In the genomic region with DNA sequence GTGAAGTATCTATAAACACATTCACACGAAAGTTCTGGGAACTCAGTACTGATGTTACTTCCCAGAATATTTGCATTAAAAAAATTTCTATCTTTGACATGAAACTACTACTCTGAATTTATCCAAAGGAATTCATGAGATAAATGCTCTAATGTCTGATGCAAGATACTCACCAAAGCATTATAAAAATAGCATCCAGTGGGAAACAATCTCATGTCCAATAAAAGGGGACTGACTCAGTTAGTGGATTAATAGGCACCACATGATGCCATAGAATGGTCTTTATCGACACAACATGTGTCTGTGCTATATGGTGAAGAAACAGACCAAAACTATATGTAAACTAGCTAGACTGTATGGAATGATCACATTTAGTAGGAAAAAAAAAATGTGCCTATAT, we compare ENCODE assay signal across 17 cellular contexts. TPM values are rescaled to one million over a fixed set of nuclear protein-coding genes. Genes with fewer than 3 reads are reported as not detected.
DNase-seq lines count a peak whose midpoint lies in the region; ATAC-seq and TF ChIP-seq lines count a peak whose summit lies in the region.
"Had no signal": no experiment of that assay in that cellular context is flagged by ENCODE, and none has a peak within 500 bp of the region (broad histone marks: within the 10 kb centered on the region; RNA-seq: fewer than 3 reads in every experiment).

No MANE protein-coding gene starts in this region.

- H3K27ac ChIP-seq in brain microvascular endothelial cell (peak overlapping the region; percentile 74), hepatocyte (peak overlapping the region; percentile 63)
- H3K27ac ChIP-seq: C4-2B had no signal

- no peak overlapping the region for H3K4me3 ChIP-seq in brain microvascular endothelial cell (ENCODE audit: low read depth, low read length)
- no peak overlapping the region for H3K4me3 ChIP-seq in hepatocyte
- H3K4me3 ChIP-seq: GM12878 had no signal

- H3K4me2 ChIP-seq in hepatocyte: no peak overlapping the region

- DNase-seq in GM04504 (ENCODE audit: low read depth): peak; percentile 35
- DNase-seq in brain microvascular endothelial cell: no peak
- DNase-seq in hepatocyte (ENCODE audit: low spot score): no peak
- no peak for DNase-seq in T-cell
- DNase-seq in activated T-helper 1 cell treated with anti-CD3 and anti-CD28 coated beads, Interleukin-12 subunit alpha, Interleukin-12 subunit beta, Interleukin-2, Interleukin-4 antibody, amounts not matched to agents 30 ng/mL and 10 ng/mL and 1 ng/mL, durations not matched to agents 14 hours and 24 hours and 36 hours (ENCODE audit: low spot score): no peak
- no peak for DNase-seq in activated CD8-positive, alpha-beta memory T cell treated with anti-CD3 and anti-CD28 coated beads for 24 hours
- DNase-seq: COR-L47, DMS153, HCEC 1CT, Kasumi-1, NCI-H2029, NCI-H2171 treated with DMSO at 0.1 percent for 48 hours, NCI-H524, SHP77 had no signal

- intact Hi-C loops in activated T-helper 1 cell treated with anti-CD3 and anti-CD28 coated beads, Interleukin-12 subunit alpha, Interleukin-12 subunit beta, Interleukin-2, Interleukin-4 antibody, amounts not matched to agents 30 ng/mL and 10 ng/mL and 1 ng/mL, durations not matched to agents 14 hours and 24 hours and 36 hours (cut with micrococcal nuclease): no loop called here

- no peaks in the 10 kb centered on the region for H3K9me2 ChIP-seq in hepatocyte (replicated peaks; ENCODE audit: insufficient read depth)

- WGBS in hepatocyte (ENCODE audit: low lambda C conversion rate, missing lambda C conversion rate): 74% methylated on average over 2 of the region's 2 CpGs

- no peaks in the 10 kb centered on the region for H3K9me3 Mint-ChIP-seq in T-cell
- no peaks in the 10 kb centered on the region for H3K9me3 Mint-ChIP-seq in activated T-helper 1 cell treated with anti-CD3 and anti-CD28 coated beads, Interleukin-12 subunit alpha, Interleukin-12 subunit beta, Interleukin-2, Interleukin-4 antibody, amounts not matched to agents 30 ng/mL and 10 ng/mL and 1 ng/mL, durations not matched to agents 14 hours and 24 hours and 36 hours

- H3K4me1 ChIP-seq in hepatocyte (ENCODE audit: insufficient read depth): peaks cover 30% of the 10 kb centered on the region

- no peak overlapping the region for H3K4me3 Mint-ChIP-seq in T-cell
- H3K4me3 Mint-ChIP-seq in activated T-helper 1 cell treated with anti-CD3 and anti-CD28 coated beads, Interleukin-12 subunit alpha, Interleukin-12 subunit beta, Interleukin-2, Interleukin-4 antibody, amounts not matched to agents 30 ng/mL and 10 ng/mL and 1 ng/mL, durations not matched to agents 14 hours and 24 hours and 36 hours: no peak overlapping the region

- H3K79me2 ChIP-seq in hepatocyte: no peaks in the 10 kb centered on the region

- no peak for ATAC-seq in T-cell (replicated peaks in 1 of 4)
- ATAC-seq in GM21528 (IDR thresholded peaks at IDR 0.05; ENCODE audit: low FRiP score, unreplicated experiment): no peak
- ATAC-seq: GM12878 had no signal

- H3K27me3 ChIP-seq in brain microvascular endothelial cell (replicated peaks): no peaks in the 10 kb centered on the region
- H3K27me3 ChIP-seq in hepatocyte: no peaks in the 10 kb centered on the region

- H3K27me3 Mint-ChIP-seq in T-cell: peaks cover 12 to 17% of the 10 kb centered on the region in 2 donors
- peaks cover 33% of the 10 kb centered on the region for H3K27me3 Mint-ChIP-seq in activated T-helper 1 cell treated with anti-CD3 and anti-CD28 coated beads, Interleukin-12 subunit alpha, Interleukin-12 subunit beta, Interleukin-2, Interleukin-4 antibody, amounts not matched to agents 30 ng/mL and 10 ng/mL and 1 ng/mL, durations not matched to agents 14 hours and 24 hours and 36 hours (ENCODE audit: insufficient read depth)

- CTCF ChIA-PET in T-cell (lab: Charles Lee): no interaction called here

- no peaks in the 10 kb centered on the region for H3K4me1 Mint-ChIP-seq in T-cell
- no peaks in the 10 kb centered on the region for H3K4me1 Mint-ChIP-seq in activated T-helper 1 cell treated with anti-CD3 and anti-CD28 coated beads, Interleukin-12 subunit alpha, Interleukin-12 subunit beta, Interleukin-2, Interleukin-4 antibody, amounts not matched to agents 30 ng/mL and 10 ng/mL and 1 ng/mL, durations not matched to agents 14 hours and 24 hours and 36 hours (ENCODE audit: low read depth)

- no peaks in the 10 kb centered on the region for H3K9me3 ChIP-seq in hepatocyte (ENCODE audit: low read depth)

- POLR2A ChIA-PET in T-cell (lab: Charles Lee): no interaction called here

- no peak for TF ChIP-seq CTCF in brain microvascular endothelial cell (IDR thresholded peaks at IDR 0.05; ENCODE audit: low read depth, low read length, missing control alignments)
- no peak for TF ChIP-seq CTCF in hepatocyte (IDR thresholded peaks at IDR 0.05; ENCODE audit: poor library complexity)

- H3K27ac Mint-ChIP-seq in T-cell: no peak overlapping the region
- no peak overlapping the region for H3K27ac Mint-ChIP-seq in activated T-helper 1 cell treated with anti-CD3 and anti-CD28 coated beads, Interleukin-12 subunit alpha, Interleukin-12 subunit beta, Interleukin-2, Interleukin-4 antibody, amounts not matched to agents 30 ng/mL and 10 ng/mL and 1 ng/mL, durations not matched to agents 14 hours and 24 hours and 36 hours

- H3K36me3 ChIP-seq in brain microvascular endothelial cell (replicated peaks) (no peaks in the 10 kb centered on the region), hepatocyte (replicated peaks; ENCODE audit: insufficient read depth, low read depth) (no peaks in the 10 kb centered on the region)

- no peak overlapping the region for H2AFZ ChIP-seq in hepatocyte

- no peaks in the 10 kb centered on the region for H3K36me3 Mint-ChIP-seq in T-cell
- H3K36me3 Mint-ChIP-seq in activated T-helper 1 cell treated with anti-CD3 and anti-CD28 coated beads, Interleukin-12 subunit alpha, Interleukin-12 subunit beta, Interleukin-2, Interleukin-4 antibody, amounts not matched to agents 30 ng/mL and 10 ng/mL and 1 ng/mL, durations not matched to agents 14 hours and 24 hours and 36 hours (ENCODE audit: low read depth): no peaks in the 10 kb centered on the region

- in situ Hi-C loops in brain microvascular endothelial cell (cut with HindIII; ENCODE audit: low pct_ligation_motif_present, low sequenced_read_pairs): no loop called here

- H4K20me1 ChIP-seq in hepatocyte (ENCODE audit: insufficient read depth, poor library complexity, severe bottlenecking): no peaks in the 10 kb centered on the region

RNA-seq across cellular contexts. Expression of gene LAMA3, which starts 33.9 kb away (rescaled TPM):
- total RNA-seq in hepatocyte (52.1 and 63.3 TPM in 2 replicates), T-cell (under 1 TPM in 3 of 5 donors, not detected in 2; 0.20 to 0.44 (median 0.26) TPM)
- polyA plus RNA-seq in hepatocyte: 27.8 and 29.9 TPM in 2 replicates
- total RNA-seq in activated T-helper 1 cell treated with anti-CD3 and anti-CD28 coated beads, Interleukin-12 subunit alpha, Interleukin-12 subunit beta, Interleukin-2, Interleukin-4 antibody, amounts not matched to agents 30 ng/mL and 10 ng/mL and 1 ng/mL, durations not matched to agents 14 hours and 24 hours and 36 hours: not detected in 2 replicates

Comparison
In these comparisons a context has a peak if more than half of its experiments do, and no peak if none do; other contexts are left out.
1. RNA of gene LAMA3, which starts 33.9 kb away (total RNA-seq): 52.1 to 63.3 TPM in hepatocyte; 0.20 to 0.44 TPM in T-cell and not detected in activated T-helper 1 cell treated with anti-CD3 and anti-CD28 coated beads, Interleukin-12 subunit alpha, Interleukin-12 subunit beta, Interleukin-2, Interleukin-4 antibody, amounts not matched to agents 30 ng/mL and 10 ng/mL and 1 ng/mL, durations not matched to agents 14 hours and 24 hours and 36 hours; every median in the first group is over 10 times any median in the second.